In the genomic region with DNA sequence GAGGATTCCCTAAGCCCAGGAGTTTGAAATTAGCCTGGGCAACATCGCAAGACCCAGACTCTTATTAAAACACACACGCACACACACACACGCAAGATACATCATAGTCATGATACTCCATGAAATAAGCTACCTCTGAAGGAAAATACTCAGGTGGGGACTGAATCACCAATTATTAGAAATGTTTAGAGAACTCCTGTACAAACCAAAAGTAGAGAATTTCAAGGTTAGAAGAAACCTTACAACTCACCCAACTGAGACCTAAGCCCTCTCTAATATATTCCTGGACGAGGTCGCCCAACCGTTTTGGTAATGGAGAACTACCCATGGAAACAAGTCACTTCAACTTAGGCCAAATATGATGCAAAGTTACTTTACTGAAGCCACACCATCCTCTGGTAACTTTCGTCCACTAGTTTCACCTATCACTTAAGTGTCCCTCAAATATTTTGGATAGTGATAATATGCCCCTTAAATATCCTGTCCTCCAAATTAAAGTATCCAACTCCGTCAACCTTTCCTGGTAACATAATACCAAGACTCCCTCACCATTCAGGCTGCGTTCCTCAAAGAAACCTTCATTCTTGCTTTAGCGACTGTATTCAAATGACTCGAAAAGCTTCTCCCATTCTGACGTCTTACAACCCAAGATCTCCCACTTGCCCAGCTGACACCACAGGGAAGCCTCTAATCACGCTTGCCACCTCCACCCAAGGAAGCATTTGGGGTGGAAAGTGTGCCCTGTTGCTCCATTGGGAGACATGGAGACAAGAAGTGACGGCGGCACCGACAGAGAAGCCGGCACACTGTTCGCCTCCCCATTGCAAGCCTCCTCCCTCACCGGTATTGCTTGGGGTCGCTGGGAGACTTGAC, we compare ENCODE assay signal across 1 cellular context.
TF ChIP-seq lines count a peak whose summit lies in the region.

No MANE protein-coding gene starts in this region.

TF ChIP-seq in K562, 482 proteins besides CTCF, POLR2A, EP300 and RAD21 (continued from another document and continues in another):
- no peak for TF ChIP-seq ZHX1 (conservative IDR thresholded peaks at IDR 0.05; ENCODE audit: low read length)
- 0 out of 2 replicates have a peak, but pooled peaks have one; percentile 22 for TF ChIP-seq POLR2H (tag; IDR thresholded peaks at IDR 0.05; ENCODE audit: low read depth)
- no peak for TF ChIP-seq PBX2 (CRISPR knock-in tag; IDR thresholded peaks at IDR 0.05; ENCODE audit: low read depth)
- no peak for TF ChIP-seq PBX2 (tag; conservative IDR thresholded peaks at IDR 0.05; ENCODE audit: low read depth)
- TF ChIP-seq ETV1 (tag; conservative IDR thresholded peaks at IDR 0.05; ENCODE audit: low read depth): no peak
- no peak for TF ChIP-seq RFX5 (IDR thresholded peaks at IDR 0.05; ENCODE audit: low read depth, low read length)
- TF ChIP-seq ERF (CRISPR knock-in tag; IDR thresholded peaks at IDR 0.05): no peak
- no peak for TF ChIP-seq ZBTB49 (CRISPR knock-in tag; IDR thresholded peaks at IDR 0.05; ENCODE audit: borderline replicate concordance)
- 0 out of 2 replicates have a peak, but pooled peaks have one; percentile 2 for TF ChIP-seq THRB (CRISPR knock-in tag; conservative IDR thresholded peaks at IDR 0.05)
- TF ChIP-seq IFI16 (CRISPR knock-in tag; IDR thresholded peaks at IDR 0.05): no peak
- TF ChIP-seq PREB (CRISPR knock-in tag; IDR thresholded peaks at IDR 0.05): no peak
- no peak for TF ChIP-seq REST (CRISPR knock-in tag; IDR thresholded peaks at IDR 0.05; ENCODE audit: low read depth)
- no peak for TF ChIP-seq MEF2A (IDR thresholded peaks at IDR 0.05; ENCODE audit: control insufficient read depth, low read depth, low read length)
- 0 out of 2 replicates have a peak, but pooled peaks have one; percentile 45 for TF ChIP-seq ZNF224 (CRISPR knock-in tag; IDR thresholded peaks at IDR 0.05)
- no peak for TF ChIP-seq ZNF280B (CRISPR knock-in tag; IDR thresholded peaks at IDR 0.05)
- TF ChIP-seq, protein P1, sequence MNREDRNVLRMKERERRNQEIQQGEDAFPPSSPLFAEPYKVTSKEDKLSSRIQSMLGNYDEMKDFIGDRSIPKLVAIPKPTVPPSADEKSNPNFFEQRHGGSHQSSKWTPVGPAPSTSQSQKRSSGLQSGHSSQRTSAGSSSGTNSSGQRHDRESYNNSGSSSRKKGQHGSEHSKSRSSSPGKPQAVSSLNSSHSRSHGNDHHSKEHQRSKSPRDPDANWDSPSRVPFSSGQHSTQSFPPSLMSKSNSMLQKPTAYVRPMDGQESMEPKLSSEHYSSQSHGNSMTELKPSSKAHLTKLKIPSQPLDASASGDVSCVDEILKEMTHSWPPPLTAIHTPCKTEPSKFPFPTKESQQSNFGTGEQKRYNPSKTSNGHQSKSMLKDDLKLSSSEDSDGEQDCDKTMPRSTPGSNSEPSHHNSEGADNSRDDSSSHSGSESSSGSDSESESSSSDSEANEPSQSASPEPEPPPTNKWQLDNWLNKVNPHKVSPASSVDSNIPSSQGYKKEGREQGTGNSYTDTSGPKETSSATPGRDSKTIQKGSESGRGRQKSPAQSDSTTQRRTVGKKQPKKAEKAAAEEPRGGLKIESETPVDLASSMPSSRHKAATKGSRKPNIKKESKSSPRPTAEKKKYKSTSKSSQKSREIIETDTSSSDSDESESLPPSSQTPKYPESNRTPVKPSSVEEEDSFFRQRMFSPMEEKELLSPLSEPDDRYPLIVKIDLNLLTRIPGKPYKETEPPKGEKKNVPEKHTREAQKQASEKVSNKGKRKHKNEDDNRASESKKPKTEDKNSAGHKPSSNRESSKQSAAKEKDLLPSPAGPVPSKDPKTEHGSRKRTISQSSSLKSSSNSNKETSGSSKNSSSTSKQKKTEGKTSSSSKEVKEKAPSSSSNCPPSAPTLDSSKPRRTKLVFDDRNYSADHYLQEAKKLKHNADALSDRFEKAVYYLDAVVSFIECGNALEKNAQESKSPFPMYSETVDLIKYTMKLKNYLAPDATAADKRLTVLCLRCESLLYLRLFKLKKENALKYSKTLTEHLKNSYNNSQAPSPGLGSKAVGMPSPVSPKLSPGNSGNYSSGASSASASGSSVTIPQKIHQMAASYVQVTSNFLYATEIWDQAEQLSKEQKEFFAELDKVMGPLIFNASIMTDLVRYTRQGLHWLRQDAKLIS (CRISPR knock-in tag; IDR thresholded peaks at IDR 0.05): 0 out of 2 replicates have a peak, but pooled peaks have one; percentile 36
- TF ChIP-seq BHLHE40 (IDR thresholded peaks at IDR 0.05; ENCODE audit: low read length): no peak
- TF ChIP-seq GTF2B (IDR thresholded peaks at IDR 0.05; ENCODE audit: extremely low read depth, insufficient read length): no peak
- no peak for TF ChIP-seq RAD51 (IDR thresholded peaks at IDR 0.05; ENCODE audit: borderline replicate concordance, low read depth)
- TF ChIP-seq HNRNPUL1 (IDR thresholded peaks at IDR 0.05; ENCODE audit: low read length): no peak
- TF ChIP-seq, protein P2, sequence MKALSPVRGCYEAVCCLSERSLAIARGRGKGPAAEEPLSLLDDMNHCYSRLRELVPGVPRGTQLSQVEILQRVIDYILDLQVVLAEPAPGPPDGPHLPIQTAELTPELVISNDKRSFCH (CRISPR knock-in tag; IDR thresholded peaks at IDR 0.05): no peak
- TF ChIP-seq, protein P2 (tag; IDR thresholded peaks at IDR 0.05): no peak
